8 cellular contexts compared by ENCODE assay signal in the genomic region with DNA sequence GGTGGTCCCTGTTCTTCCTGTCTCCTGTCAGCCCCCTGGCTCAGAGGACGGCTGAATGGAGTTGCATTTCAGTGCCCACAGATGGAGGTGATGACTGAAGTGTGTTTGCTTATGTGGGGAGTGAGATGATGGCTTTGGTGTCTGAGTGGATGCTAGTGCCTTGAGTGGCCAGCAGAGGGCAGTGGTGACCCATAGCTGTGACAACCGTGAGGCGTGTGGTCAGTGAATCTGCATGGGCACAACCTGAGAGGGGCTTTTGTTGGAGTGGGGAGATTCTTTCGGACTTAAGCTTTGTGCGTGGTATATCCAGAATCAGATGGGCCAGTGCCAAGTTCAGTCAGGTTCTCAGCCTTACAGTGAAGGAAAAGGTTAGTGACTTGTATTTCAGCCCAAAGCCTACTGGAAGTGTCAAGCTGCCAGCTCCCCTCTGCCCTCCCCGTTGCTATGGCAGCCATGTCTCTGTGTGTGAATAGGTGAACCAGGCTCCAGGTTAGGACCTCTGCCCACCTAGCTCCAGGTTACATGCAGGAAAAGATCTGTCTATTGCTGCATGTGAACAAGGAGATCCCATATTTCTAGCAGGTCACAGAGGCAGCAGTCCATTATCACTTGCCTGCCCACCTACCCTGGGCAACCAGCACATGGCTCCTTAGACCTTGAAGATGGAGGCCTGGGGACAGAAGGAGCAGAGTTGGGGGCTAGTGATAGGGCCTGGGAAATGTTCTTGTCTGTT. TPM values are rescaled to one million over a fixed set of nuclear protein-coding genes. Genes with fewer than 3 reads are reported as not detected.
A peak's percentile ranks its signal among the peaks of the same experiment; 100 is the strongest.
DNase-seq lines count a peak whose midpoint lies in the region; ATAC-seq and TF ChIP-seq lines count a peak whose summit lies in the region.

No MANE protein-coding gene starts in this region.

- ATAC-seq in HG02885 (IDR thresholded peaks at IDR 0.05; ENCODE audit: poor library complexity, unreplicated experiment): peak; percentile 32
- ATAC-seq in left lobe of liver: peak; percentile 56
- no peak for ATAC-seq in HG02610 (IDR thresholded peaks at IDR 0.05; ENCODE audit: unreplicated experiment)

- TF ChIP-seq CTCF in choroid plexus epithelial cell (conservative IDR thresholded peaks at IDR 0.05; ENCODE audit: low read depth, low read length): peak; percentile 99

- no peak overlapping the region for H3K4me3 ChIP-seq in choroid plexus epithelial cell (ENCODE audit: low read depth, low read length)

- DNase-seq in DMS79 (lab: John Stamatoyannopoulos, UW) (peak; percentile 28), NCI-H510A (lab: John Stamatoyannopoulos, UW) (peak; percentile 30), choroid plexus epithelial cell (ENCODE audit: low read depth) (peak; percentile 85), left lobe of liver (ENCODE audit: low spot score) (peak; percentile 74)
- DNase-seq in activated CD4-positive, alpha-beta T cell treated with anti-CD3 and anti-CD28 coated beads for 1 hour: peak; percentile 52
- DNase-seq in stimulated activated CD4-positive, alpha-beta T cell treated with anti-CD3 and anti-CD28 coated beads, Interleukin-4, amount 100 ng/mL, for 4 hours: peak; percentile 40 to 49

RNA-seq across cellular contexts. Expression of gene CXXC5, which starts 14.7 kb away (rescaled TPM):
- 64.0 TPM for total RNA-seq in left lobe of liver

Comparison
In these comparisons a context has a peak if more than half of its experiments do, and no peak if none do; other contexts are left out.
1. DNase-seq: peak in every context shown above with its lines; median percentile 85 in choroid plexus epithelial cell; 74 in left lobe of liver; 52 in activated CD4-positive, alpha-beta T cell treated with anti-CD3 and anti-CD28 coated beads for 1 hour; 44 in stimulated activated CD4-positive, alpha-beta T cell treated with anti-CD3 and anti-CD28 coated beads, Interleukin-4, amount 100 ng/mL, for 4 hours; 30 in NCI-H510A; 28 in DMS79.